1 cellular context compared by ENCODE assay signal in the genomic region with DNA sequence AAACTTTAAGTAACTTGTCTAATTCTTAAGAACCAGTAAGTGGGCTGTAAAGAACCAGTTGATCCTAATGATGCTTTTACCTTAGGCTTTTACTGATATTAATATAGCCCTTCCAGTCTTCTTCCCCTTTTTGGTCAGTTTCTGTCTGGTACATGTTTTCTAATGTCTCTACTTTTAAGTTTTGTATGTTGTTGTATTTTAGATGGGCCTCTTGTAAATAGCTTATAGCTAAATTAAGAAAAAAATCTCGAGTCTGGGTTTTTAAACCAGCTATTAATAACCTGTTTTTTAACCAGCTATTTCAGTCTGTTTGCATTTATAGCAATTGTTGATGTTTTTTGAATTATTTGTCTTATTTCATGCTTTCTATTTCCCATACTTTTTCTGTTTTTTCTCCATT.
TF ChIP-seq lines count a peak whose summit lies in the region.

No MANE protein-coding gene starts in this region.

TF ChIP-seq in GM12878, 131 proteins besides CTCF, POLR2A, EP300 and RAD21 (continued from another document):
- TF ChIP-seq, protein P1, sequence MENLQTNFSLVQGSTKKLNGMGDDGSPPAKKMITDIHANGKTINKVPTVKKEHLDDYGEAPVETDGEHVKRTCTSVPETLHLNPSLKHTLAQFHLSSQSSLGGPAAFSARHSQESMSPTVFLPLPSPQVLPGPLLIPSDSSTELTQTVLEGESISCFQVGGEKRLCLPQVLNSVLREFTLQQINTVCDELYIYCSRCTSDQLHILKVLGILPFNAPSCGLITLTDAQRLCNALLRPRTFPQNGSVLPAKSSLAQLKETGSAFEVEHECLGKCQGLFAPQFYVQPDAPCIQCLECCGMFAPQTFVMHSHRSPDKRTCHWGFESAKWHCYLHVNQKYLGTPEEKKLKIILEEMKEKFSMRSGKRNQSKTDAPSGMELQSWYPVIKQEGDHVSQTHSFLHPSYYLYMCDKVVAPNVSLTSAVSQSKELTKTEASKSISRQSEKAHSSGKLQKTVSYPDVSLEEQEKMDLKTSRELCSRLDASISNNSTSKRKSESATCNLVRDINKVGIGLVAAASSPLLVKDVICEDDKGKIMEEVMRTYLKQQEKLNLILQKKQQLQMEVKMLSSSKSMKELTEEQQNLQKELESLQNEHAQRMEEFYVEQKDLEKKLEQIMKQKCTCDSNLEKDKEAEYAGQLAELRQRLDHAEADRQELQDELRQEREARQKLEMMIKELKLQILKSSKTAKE (IDR thresholded peaks at IDR 0.05; ENCODE audit: low read depth, poor library complexity, severe bottlenecking): peak; percentile 56
- TF ChIP-seq, protein P2, sequence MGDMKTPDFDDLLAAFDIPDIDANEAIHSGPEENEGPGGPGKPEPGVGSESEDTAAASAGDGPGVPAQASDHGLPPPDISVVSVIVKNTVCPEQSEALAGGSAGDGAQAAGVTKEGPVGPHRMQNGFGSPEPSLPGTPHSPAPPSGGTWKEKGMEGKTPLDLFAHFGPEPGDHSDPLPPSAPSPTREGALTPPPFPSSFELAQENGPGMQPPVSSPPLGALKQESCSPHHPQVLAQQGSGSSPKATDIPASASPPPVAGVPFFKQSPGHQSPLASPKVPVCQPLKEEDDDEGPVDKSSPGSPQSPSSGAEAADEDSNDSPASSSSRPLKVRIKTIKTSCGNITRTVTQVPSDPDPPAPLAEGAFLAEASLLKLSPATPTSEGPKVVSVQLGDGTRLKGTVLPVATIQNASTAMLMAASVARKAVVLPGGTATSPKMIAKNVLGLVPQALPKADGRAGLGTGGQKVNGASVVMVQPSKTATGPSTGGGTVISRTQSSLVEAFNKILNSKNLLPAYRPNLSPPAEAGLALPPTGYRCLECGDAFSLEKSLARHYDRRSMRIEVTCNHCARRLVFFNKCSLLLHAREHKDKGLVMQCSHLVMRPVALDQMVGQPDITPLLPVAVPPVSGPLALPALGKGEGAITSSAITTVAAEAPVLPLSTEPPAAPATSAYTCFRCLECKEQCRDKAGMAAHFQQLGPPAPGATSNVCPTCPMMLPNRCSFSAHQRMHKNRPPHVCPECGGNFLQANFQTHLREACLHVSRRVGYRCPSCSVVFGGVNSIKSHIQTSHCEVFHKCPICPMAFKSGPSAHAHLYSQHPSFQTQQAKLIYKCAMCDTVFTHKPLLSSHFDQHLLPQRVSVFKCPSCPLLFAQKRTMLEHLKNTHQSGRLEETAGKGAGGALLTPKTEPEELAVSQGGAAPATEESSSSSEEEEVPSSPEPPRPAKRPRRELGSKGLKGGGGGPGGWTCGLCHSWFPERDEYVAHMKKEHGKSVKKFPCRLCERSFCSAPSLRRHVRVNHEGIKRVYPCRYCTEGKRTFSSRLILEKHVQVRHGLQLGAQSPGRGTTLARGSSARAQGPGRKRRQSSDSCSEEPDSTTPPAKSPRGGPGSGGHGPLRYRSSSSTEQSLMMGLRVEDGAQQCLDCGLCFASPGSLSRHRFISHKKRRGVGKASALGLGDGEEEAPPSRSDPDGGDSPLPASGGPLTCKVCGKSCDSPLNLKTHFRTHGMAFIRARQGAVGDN (IDR thresholded peaks at IDR 0.05): no peak
- TF ChIP-seq CBX5 (IDR thresholded peaks at IDR 0.05; ENCODE audit: low read depth): 0 out of 2 replicates have a peak, but pooled peaks have one; percentile 20
- TF ChIP-seq ZBED1 (IDR thresholded peaks at IDR 0.05; ENCODE audit: borderline replicate concordance): 0 out of 2 replicates have a peak, but pooled peaks have one; percentile 17
- peak; percentile 57 for TF ChIP-seq MEF2B (IDR thresholded peaks at IDR 0.05; ENCODE audit: partially characterized antibody, poor library complexity, severe bottlenecking)
- TF ChIP-seq SIN3A (IDR thresholded peaks at IDR 0.05; ENCODE audit: low read depth, low read length): no peak
- no peak for TF ChIP-seq SMARCA5 (IDR thresholded peaks at IDR 0.05)
- no peak for TF ChIP-seq HDAC6 (IDR thresholded peaks at IDR 0.05; ENCODE audit: unreplicated experiment)
- TF ChIP-seq SPI1 (IDR thresholded peaks at IDR 0.05; ENCODE audit: borderline replicate concordance, insufficient read depth, low read depth, low read length): peak; percentile 15; the same call in 1 of the 2 replicates
- TF ChIP-seq MEF2A (IDR thresholded peaks at IDR 0.05; ENCODE audit: insufficient read depth, low read depth, low read length): peak; percentile 87
- TF ChIP-seq RUNX3 (IDR thresholded peaks at IDR 0.05; ENCODE audit: low read length): peak; percentile 20; the same call in 1 of the 2 replicates
